Comparison of ENCODE assay signal across 8 cellular contexts in the genomic region with DNA sequence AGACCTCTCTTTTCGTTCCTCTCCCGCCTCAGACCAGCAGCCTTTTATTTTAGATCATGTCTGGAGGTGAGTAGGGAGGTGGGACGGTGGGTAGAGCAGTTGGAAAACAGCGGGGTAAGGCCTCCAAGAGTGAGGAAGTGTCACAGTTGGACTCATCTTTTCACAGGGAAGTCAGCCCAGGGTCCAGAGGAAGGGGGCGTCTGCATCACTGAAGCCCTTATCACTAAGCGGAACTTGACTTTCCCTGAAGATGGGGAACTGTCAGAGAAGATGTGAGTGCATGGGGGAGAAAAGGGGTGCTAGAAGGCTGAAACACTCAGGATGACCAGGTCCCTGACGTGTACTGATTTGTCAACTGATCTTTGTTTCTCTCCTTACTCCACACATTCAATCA. TPM values are rescaled to one million over a fixed set of nuclear protein-coding genes. Genes with fewer than 3 reads are reported as not detected.
DNase-seq lines count a peak whose midpoint lies in the region; ATAC-seq and TF ChIP-seq lines count a peak whose summit lies in the region.

No MANE protein-coding gene starts in this region.

- ATAC-seq in WTC11 (peak; percentile 2; the same call in 1 of the 2 replicates), left ventricle myocardium superior (peak; percentile 10), GM19328 (IDR thresholded peaks at IDR 0.05; ENCODE audit: unreplicated experiment) (no peak), HG03159 (IDR thresholded peaks at IDR 0.05; ENCODE audit: unreplicated experiment) (no peak)

- CTCF ChIA-PET in WTC11 (lab: Charles Lee), result interaction anchor here (0.6 to 2.0 kb wide), 18 partner anchors 9 to 180 kb away, joined by 3 to 32 read pairs (median 4); partner anchors contain the start of genes CDK5RAP3, OSBPL7, PNPO and SCRN2

- peak overlapping the region in 17 of 21 experiments; percentile 35 to 89 (median 82) for H3K27ac ChIP-seq in skin epidermis

- no peak for DNase-seq in activated T-cell treated with anti-CD3 and anti-CD28 coated beads, Interleukin-2, amount 50 U/mL, for 24 hours
- no peak for DNase-seq in activated T-cell treated with anti-CD3 and anti-CD28 coated beads, Interleukin-2, amount 50 U/mL, for 1 hour
- no peak for DNase-seq in WTC11 (ENCODE audit: low spot score)
- DNase-seq in left ventricle myocardium superior, result no peak
- DNase-seq in GM13976 (ENCODE audit: low spot score), result no peak

- H3K9me3 Mint-ChIP-seq in activated T-cell treated with anti-CD3 and anti-CD28 coated beads, Interleukin-2, amount 50 U/mL, for 24 hours, result no peaks in the 10 kb centered on the region
- H3K9me3 Mint-ChIP-seq in WTC11, result no peaks in the 10 kb centered on the region

- POLR2A ChIA-PET in WTC11 (lab: Charles Lee), result interaction anchor here (0.9 to 1.2 kb wide), 3 partner anchors 15 to 139 kb away, joined by 3 to 5 read pairs (median 4); partner anchors contain the start of gene CDK5RAP3

- intact Hi-C loops in left ventricle myocardium superior (cut with micrococcal nuclease), result no loop called here

- peaks cover 58% of the 10 kb centered on the region for H3K4me1 Mint-ChIP-seq in activated T-cell treated with anti-CD3 and anti-CD28 coated beads, Interleukin-2, amount 50 U/mL, for 24 hours (ENCODE audit: low read depth)
- peaks cover 12% of the 10 kb centered on the region for H3K4me1 Mint-ChIP-seq in WTC11

- no peaks in the 10 kb centered on the region for H3K27me3 Mint-ChIP-seq in activated T-cell treated with anti-CD3 and anti-CD28 coated beads, Interleukin-2, amount 50 U/mL, for 24 hours
- H3K27me3 Mint-ChIP-seq in WTC11 (ENCODE audit: low read depth), result no peaks in the 10 kb centered on the region

- H3K4me3 Mint-ChIP-seq in activated T-cell treated with anti-CD3 and anti-CD28 coated beads, Interleukin-2, amount 50 U/mL, for 24 hours, result peak overlapping the region; percentile 92
- H3K4me3 Mint-ChIP-seq in WTC11, result peak overlapping the region; percentile 98

- peak overlapping the region; percentile 93 for H3K27ac Mint-ChIP-seq in activated T-cell treated with anti-CD3 and anti-CD28 coated beads, Interleukin-2, amount 50 U/mL, for 24 hours
- H3K27ac Mint-ChIP-seq in WTC11, result no peak overlapping the region

- H3K36me3 Mint-ChIP-seq in activated T-cell treated with anti-CD3 and anti-CD28 coated beads, Interleukin-2, amount 50 U/mL, for 24 hours (ENCODE audit: low read depth), result peaks cover 47% of the 10 kb centered on the region
- peaks cover 10% of the 10 kb centered on the region for H3K36me3 Mint-ChIP-seq in WTC11

- TF ChIP-seq CTCF in WTC11 (IDR thresholded peaks at IDR 0.05), result no peak
- no peak for TF ChIP-seq CTCF in GM13976 (IDR thresholded peaks at IDR 0.05; ENCODE audit: borderline replicate concordance, control extremely low read depth, extremely low read depth, insufficient read depth, missing control alignments)

- in situ Hi-C loops in GM13976 (cut with MboI; ENCODE audit: low sequenced_read_pairs, unreplicated experiment), result no loop called here

- H3K4me3 ChIP-seq in skin epidermis, result peak overlapping the region; percentile 67 to 91 (median 72)

TF ChIP-seq in WTC11, 78 proteins besides CTCF, POLR2A, EP300 and RAD21:
- no peak for TF ChIP-seq ZNF416 (CRISPR knock-in tag; IDR thresholded peaks at IDR 0.05)
- TF ChIP-seq, protein P1, sequence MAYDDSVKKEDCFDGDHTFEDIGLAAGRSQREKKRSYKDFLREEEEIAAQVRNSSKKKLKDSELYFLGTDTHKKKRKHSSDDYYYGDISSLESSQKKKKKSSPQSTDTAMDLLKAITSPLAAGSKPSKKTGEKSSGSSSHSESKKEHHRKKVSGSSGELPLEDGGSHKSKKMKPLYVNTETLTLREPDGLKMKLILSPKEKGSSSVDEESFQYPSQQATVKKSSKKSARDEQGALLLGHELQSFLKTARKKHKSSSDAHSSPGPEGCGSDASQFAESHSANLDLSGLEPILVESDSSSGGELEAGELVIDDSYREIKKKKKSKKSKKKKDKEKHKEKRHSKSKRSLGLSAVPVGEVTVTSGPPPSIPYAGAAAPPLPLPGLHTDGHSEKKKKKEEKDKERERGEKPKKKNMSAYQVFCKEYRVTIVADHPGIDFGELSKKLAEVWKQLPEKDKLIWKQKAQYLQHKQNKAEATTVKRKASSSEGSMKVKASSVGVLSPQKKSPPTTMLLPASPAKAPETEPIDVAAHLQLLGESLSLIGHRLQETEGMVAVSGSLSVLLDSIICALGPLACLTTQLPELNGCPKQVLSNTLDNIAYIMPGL (CRISPR knock-in tag; IDR thresholded peaks at IDR 0.05), result 0 out of 2 replicates have a peak, but pooled peaks have one; percentile 14
TF ChIP-seq in WTC11: peak in this region for 1.

RNA-seq across cellular contexts. Expression of gene LRRC46, which starts 0.5 kb away (rescaled TPM):
- total RNA-seq in WTC11 (2021) (0.09 to 0.39 TPM (median 0.30 TPM) in 3 replicates), left ventricle myocardium superior (not detected)

RNA-seq across cellular contexts. Expression of gene MRPL10, which starts 0.6 kb away (rescaled TPM):
- total RNA-seq in WTC11 (2021), result 80.1 to 87.0 TPM (median 85.3 TPM) in 3 replicates
- total RNA-seq in left ventricle myocardium superior, result 53.5 TPM

RNA-seq across cellular contexts. Expression of gene SCRN2, which starts 9.1 kb away (rescaled TPM):
- total RNA-seq in WTC11 (2021) (50.8 to 54.1 TPM (median 51.6 TPM) in 3 replicates), left ventricle myocardium superior (33.8 TPM)

RNA-seq across cellular contexts. Expression of gene OSBPL7, which starts 10.3 kb away (rescaled TPM):
- total RNA-seq in WTC11 (2021) (8.2 to 13.5 TPM (median 10.7 TPM) in 3 replicates), left ventricle myocardium superior (4.0 TPM)

RNA-seq across cellular contexts. Expression of gene SP6, which starts 19.0 kb away (rescaled TPM):
- total RNA-seq in WTC11 (2021) (2.0 to 3.3 TPM (median 2.3 TPM) in 3 replicates), left ventricle myocardium superior (0.15 TPM)

Comparison
In these comparisons a context has a peak if more than half of its experiments do, and no peak if none do; other contexts are left out.
1. ATAC-seq: peak in WTC11 (single experiment) and left ventricle myocardium superior (single experiment); none in GM19328 (single experiment) and HG03159 (single experiment).